16 cellular contexts compared by ENCODE assay signal in the genomic region with DNA sequence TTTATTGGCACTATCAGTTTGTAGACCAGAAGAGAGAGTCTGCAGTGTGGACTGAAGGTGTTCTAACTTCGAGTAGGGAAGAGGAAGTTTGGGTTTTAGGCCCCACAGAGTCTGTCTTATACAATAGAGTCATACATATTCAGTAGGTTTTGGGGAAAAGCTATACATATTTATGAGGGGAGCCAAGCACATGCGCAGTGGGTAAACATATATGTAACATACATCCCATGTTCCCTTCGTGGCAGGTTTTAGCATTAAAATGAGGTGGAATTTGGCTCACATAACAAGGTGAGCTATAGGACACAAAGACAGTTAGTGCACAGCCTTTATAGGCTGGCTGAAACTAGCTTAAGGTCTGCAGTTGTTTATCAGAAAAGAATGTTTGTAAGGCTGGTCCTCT.
"Had no signal": no experiment of that assay in that cellular context is flagged by ENCODE, and none has a peak within 500 bp of the region (broad histone marks: within the 10 kb centered on the region; RNA-seq: fewer than 3 reads in every experiment).

No MANE protein-coding gene starts in this region.

- H3K4me1 ChIP-seq: colonic mucosa had no signal

- FAIRE-seq: keratinocyte had no signal

- H3K27me3 ChIP-seq: body of pancreas, colonic mucosa, esophagus squamous epithelium, ovary, right lobe of liver had no signal

- DNase-seq: activated gamma-delta T cell; activated T-cell treated with anti-CD3 and anti-CD28 coated beads, Interleukin-2, amount 50 U/mL, for 24 hours; amygdala; body of pancreas; caudate nucleus; esophagus squamous epithelium; hippocampal formation; ovary; right lobe of liver; stimulated activated naive CD8-positive, alpha-beta T cell treated with anti-CD3 and anti-CD28 coated beads, Interleukin-15, Interleukin-2, amounts not matched to agents 100 U/mL and 50 U/mL, for 24 hours had no signal

- H3K9me3 Mint-ChIP-seq: activated T-cell treated with anti-CD3 and anti-CD28 coated beads, Interleukin-2, amount 50 U/mL, for 24 hours; T-helper 2 cell treated with Interferon-gamma antibody and Interleukin-4, amounts not matched to agents 5 μg/mL and 100 μg/mL, for 36 hours had no signal

- H3K4me3 Mint-ChIP-seq: activated naive CD8-positive, alpha-beta T cell; activated T-cell treated with anti-CD3 and anti-CD28 coated beads, Interleukin-2, amount 50 U/mL, for 24 hours; neural crest cell; T-helper 2 cell treated with Interferon-gamma antibody and Interleukin-4, amounts not matched to agents 5 μg/mL and 100 μg/mL, for 36 hours; type B pancreatic cell had no signal

- H3K9me3 ChIP-seq: body of pancreas, colonic mucosa, esophagus squamous epithelium, ovary, right lobe of liver had no signal

- H3K4me3 ChIP-seq: body of pancreas, colonic mucosa, esophagus squamous epithelium, ovary, right lobe of liver had no signal

- H3K36me3 ChIP-seq: colonic mucosa, esophagus squamous epithelium, ovary, right lobe of liver had no signal

- H3K27ac ChIP-seq: body of pancreas, colonic mucosa, esophagus squamous epithelium, ovary, right lobe of liver had no signal

- H3K27ac Mint-ChIP-seq: activated naive CD8-positive, alpha-beta T cell; activated T-cell treated with anti-CD3 and anti-CD28 coated beads, Interleukin-2, amount 50 U/mL, for 24 hours; T-helper 2 cell treated with Interferon-gamma antibody and Interleukin-4, amounts not matched to agents 5 μg/mL and 100 μg/mL, for 36 hours; type B pancreatic cell had no signal

- H3K27me3 Mint-ChIP-seq: activated naive CD8-positive, alpha-beta T cell; activated T-cell treated with anti-CD3 and anti-CD28 coated beads, Interleukin-2, amount 50 U/mL, for 24 hours; type B pancreatic cell had no signal
